10 cellular contexts compared by ENCODE assay signal in genomic region chr14:23025181-23025788, GRCh38. TPM values are rescaled to one million over a fixed set of nuclear protein-coding genes. Genes with fewer than 3 reads are reported as not detected.
A peak's percentile ranks its signal among the peaks of the same experiment; 100 is the strongest.
DNase-seq lines count a peak whose midpoint lies in the region; ATAC-seq and TF ChIP-seq lines count a peak whose summit lies in the region.
"Had no signal": no experiment of that assay in that cellular context is flagged by ENCODE, and none has a peak within 500 bp of the region (broad histone marks: within the 10 kb centered on the region; RNA-seq: fewer than 3 reads in every experiment).

No MANE protein-coding gene starts in this region.

- H3K9me3 Mint-ChIP-seq in Caco-2 (ENCODE audit: unreplicated experiment), result no peaks in the 10 kb centered on the region
- H3K9me3 Mint-ChIP-seq in activated CD4-positive, alpha-beta memory T cell treated with anti-CD3 and anti-CD28 coated beads for 36 hours, result no peaks in the 10 kb centered on the region

- peaks cover 16% of the 10 kb centered on the region for H3K79me2 ChIP-seq in HCT116 (ENCODE audit: insufficient read depth, low read length)

- H3K4me1 ChIP-seq in Caco-2 (peaks cover 16% of the 10 kb centered on the region), HCT116 (ENCODE audit: control insufficient read depth in 1 of 2, insufficient read depth in 2 of 2, low read length in 2 of 2) (peaks cover 6 to 16% of the 10 kb centered on the region in 2 experiments; a peak in 3 of 4 replicates)

- H3K4me3 ChIP-seq in Caco-2 (ENCODE audit: low read depth, low read length) (no peak overlapping the region), HCT116 (replicated peaks in 1 of 2; ENCODE audit: low read depth in 1 of 2, low read length in 2 of 2) (no peak overlapping the region)
- H3K4me3 ChIP-seq: body of pancreas had no signal

- TF ChIP-seq RAD21 in HCT116 (IDR thresholded peaks at IDR 0.05; ENCODE audit: low read depth), result no peak

- H3K4me1 Mint-ChIP-seq in Caco-2 (ENCODE audit: low read depth, unreplicated experiment), result peaks cover 14% of the 10 kb centered on the region
- H3K4me1 Mint-ChIP-seq in activated CD4-positive, alpha-beta memory T cell treated with anti-CD3 and anti-CD28 coated beads for 36 hours (ENCODE audit: low read depth), result peaks cover 47% of the 10 kb centered on the region

- TF ChIP-seq CTCF in Caco-2 (IDR thresholded peaks at IDR 0.05; ENCODE audit: insufficient read depth in 1 of 2, low read depth in 1 of 2, low read length in 1 of 2, severe bottlenecking in 1 of 2, unreplicated experiment in 1 of 2), result no peak
- no peak for TF ChIP-seq CTCF in HCT116 (IDR thresholded peaks at IDR 0.05 in 2 of 3, conservative IDR thresholded peaks at IDR 0.05 in 1 of 3; ENCODE audit: borderline replicate concordance in 1 of 3, insufficient read depth in 1 of 3, low read depth in 2 of 3, low read length in 2 of 3)

- H3K27me3 ChIP-seq in Caco-2 (replicated peaks; ENCODE audit: control insufficient read depth, insufficient read depth, low read length), result no peaks in the 10 kb centered on the region
- no peaks in the 10 kb centered on the region for H3K27me3 ChIP-seq in HCT116 (ENCODE audit: insufficient read depth, low read length)
- H3K27me3 ChIP-seq: body of pancreas had no signal

- BruUV-seq in Caco-2 (replicated peaks; lab: Mats Ljungman, UMichigan) (TSS peak; percentile 38), HCT116 (replicated peaks; lab: Mats Ljungman, UMichigan) (no TSS peak)

- H3K4me3 Mint-ChIP-seq in Caco-2 (ENCODE audit: unreplicated experiment), result peak overlapping the region; percentile 27
- H3K4me3 Mint-ChIP-seq in activated CD4-positive, alpha-beta memory T cell treated with anti-CD3 and anti-CD28 coated beads for 36 hours, result peak overlapping the region; percentile 9

- H3K27ac ChIP-seq in HCT116 (ENCODE audit: low read depth, low read length), result no peak overlapping the region
- H3K27ac ChIP-seq: body of pancreas had no signal

- CTCF ChIA-PET in Caco-2 (lab: Charles Lee), result no interaction called here
- CTCF ChIA-PET in HCT116 (lab: Charles Lee), result no interaction called here
- CTCF ChIA-PET in activated CD4-positive, alpha-beta memory T cell treated with anti-CD3 and anti-CD28 coated beads for 36 hours (lab: Charles Lee), result interaction anchor here (1.3 to 2.9 kb wide), 7 partner anchors 18 to 52 kb away, joined by 5 to 15 read pairs (median 7); partner anchors contain the start of genes AJUBA and CDH24

- RAD21 ChIA-PET in HCT116 (lab: Charles Lee; ENCODE audit: low non-redundant PET in 1 of 2, low total read pairs in 2 of 2, uncharacterized antibody in 2 of 2, unreplicated experiment in 2 of 2), result no interaction called here

- H3K9me3 ChIP-seq in Caco-2 (no peaks in the 10 kb centered on the region), HCT116 (ENCODE audit: control insufficient read depth in 1 of 2, insufficient read depth in 1 of 2, low read depth in 1 of 2, low read length in 2 of 2) (no peaks in the 10 kb centered on the region)
- H3K9me3 ChIP-seq: body of pancreas had no signal

- no peaks in the 10 kb centered on the region for H4K20me1 ChIP-seq in HCT116 (ENCODE audit: insufficient read depth)

- POLR2A ChIA-PET in Caco-2 (lab: Charles Lee) (no interaction called here), HCT116 (lab: Charles Lee) (no interaction called here)
- POLR2A ChIA-PET in activated CD4-positive, alpha-beta memory T cell treated with anti-CD3 and anti-CD28 coated beads for 36 hours (lab: Charles Lee), result interaction anchor here (1.0 to 1.4 kb wide), 2 partner anchors 14 to 18 kb away, joined by 3 to 6 read pairs; no protein-coding TSS in a partner anchor

- no peak for TF ChIP-seq POLR2A in HCT116 (IDR thresholded peaks at IDR 0.05; ENCODE audit: borderline replicate concordance, extremely low read depth, insufficient read depth, insufficient read length)

- intact Hi-C loops in Caco-2 (cut with micrococcal nuclease; ENCODE audit: unreplicated experiment), result no loop called here
- intact Hi-C loops in HCT116 (cut with micrococcal nuclease), result no loop called here
- intact Hi-C loops in activated CD4-positive, alpha-beta memory T cell treated with anti-CD3 and anti-CD28 coated beads for 36 hours (cut with micrococcal nuclease), result loop anchor here (2.0 kb wide), 1 partner anchor 14 kb away; the partner anchor contains the start of gene C14orf93

- no peaks in the 10 kb centered on the region for H3K36me3 ChIP-seq in Caco-2 (ENCODE audit: control insufficient read depth, insufficient read depth, low read length)
- peaks cover 13 to 24% of the 10 kb centered on the region in 2 experiments for H3K36me3 ChIP-seq in HCT116 (ENCODE audit: control insufficient read depth in 1 of 2, insufficient read depth in 2 of 2, low read length in 2 of 2)

- H3K4me2 ChIP-seq in HCT116 (ENCODE audit: low read length), result no peak overlapping the region; the same call in 1 of the 2 replicates

- DNase-seq in Caco-2 (peak; percentile 19 to 69), HCT116 (ENCODE audit: low read depth, low spot score) (no peak), mesenteric fat pad (ENCODE audit: low spot score) (peak; percentile 12), T1000 (lab: John Stamatoyannopoulos, UW) (no peak), globus pallidus (ENCODE audit: low spot score) (no peak)
- DNase-seq in activated CD4-positive, alpha-beta memory T cell treated with anti-CD3 and anti-CD28 coated beads for 36 hours, result peak; percentile 53
- DNase-seq: body of pancreas had no signal

- peak; percentile 40 for ATAC-seq in HCT116
- ATAC-seq in HG03442 (IDR thresholded peaks at IDR 0.05; ENCODE audit: unreplicated experiment), result no peak
- ATAC-seq: body of pancreas, esophagus mucosa had no signal

- peaks cover 53% of the 10 kb centered on the region for H3K36me3 Mint-ChIP-seq in Caco-2 (ENCODE audit: insufficient read depth, unreplicated experiment)
- peaks cover 54% of the 10 kb centered on the region for H3K36me3 Mint-ChIP-seq in activated CD4-positive, alpha-beta memory T cell treated with anti-CD3 and anti-CD28 coated beads for 36 hours

- no peak overlapping the region for H2AFZ ChIP-seq in HCT116 (ENCODE audit: low read depth, low read length, poor library complexity, severe bottlenecking)

- no peaks in the 10 kb centered on the region for H3K27me3 Mint-ChIP-seq in Caco-2 (ENCODE audit: insufficient read depth, unreplicated experiment)
- H3K27me3 Mint-ChIP-seq in activated CD4-positive, alpha-beta memory T cell treated with anti-CD3 and anti-CD28 coated beads for 36 hours, result no peaks in the 10 kb centered on the region

- no peaks in the 10 kb centered on the region for H3K9me2 ChIP-seq in HCT116 (ENCODE audit: insufficient read depth)

- peak overlapping the region; percentile 60 for H3K27ac Mint-ChIP-seq in Caco-2 (ENCODE audit: unreplicated experiment)
- peak overlapping the region; percentile 81 for H3K27ac Mint-ChIP-seq in activated CD4-positive, alpha-beta memory T cell treated with anti-CD3 and anti-CD28 coated beads for 36 hours

- H3K9ac ChIP-seq in HCT116 (ENCODE audit: low read length), result no peak overlapping the region

TF ChIP-seq in HCT116, 20 proteins besides CTCF, POLR2A, EP300 and RAD21 (continues in another document):
- TF ChIP-seq ZBTB33 (IDR thresholded peaks at IDR 0.05; ENCODE audit: extremely low read depth, insufficient replicate concordance, low read length) (no peak), CBX3 (IDR thresholded peaks at IDR 0.05; ENCODE audit: low read depth) (no peak), SIN3A (IDR thresholded peaks at IDR 0.05; ENCODE audit: low read depth) (no peak), SP1 (IDR thresholded peaks at IDR 0.05; ENCODE audit: low read depth) (no peak), ELF1 (IDR thresholded peaks at IDR 0.05; ENCODE audit: borderline replicate concordance, low read depth) (no peak), EZH2 (IDR thresholded peaks at IDR 0.05) (no peak), EGR1 (IDR thresholded peaks at IDR 0.05; ENCODE audit: low read depth) (no peak), ZNF274 (IDR thresholded peaks at IDR 0.05; ENCODE audit: low read depth, low read length) (no peak)

RNA-seq across cellular contexts. Expression of gene PSMB5, which starts 9.4 kb away (rescaled TPM):
- total RNA-seq in Caco-2 (2022) (172 and 189 TPM in 2 replicates), HCT116 (2021; ENCODE audit: unreplicated experiment) (212 TPM), mesenteric fat pad (113 TPM)
- polyA plus RNA-seq in HCT116 (2012), result 222 and 232 TPM in 2 replicates
- total RNA-seq in activated CD4-positive, alpha-beta memory T cell treated with anti-CD3 and anti-CD28 coated beads for 36 hours, result 100 to 1,000 TPM; 116 to 119 TPM

RNA-seq across cellular contexts. Expression of gene C14orf93, which starts 15.3 kb away (rescaled TPM):
- total RNA-seq in Caco-2 (2022) (7.2 and 7.8 TPM in 2 replicates), HCT116 (2021; ENCODE audit: unreplicated experiment) (13.7 TPM), mesenteric fat pad (4.9 TPM)
- polyA plus RNA-seq in HCT116 (2012), result 15.6 and 16.8 TPM in 2 replicates
- total RNA-seq in activated CD4-positive, alpha-beta memory T cell treated with anti-CD3 and anti-CD28 coated beads for 36 hours, result 10 to 100 TPM in 1 of 2 experiments, 1 to 10 TPM in 1; 7.5 to 10.8 TPM

RNA-seq across cellular contexts. Expression of gene PSMB11, which starts 16.7 kb away (rescaled TPM):
- total RNA-seq in Caco-2 (2022) (not detected in 2 replicates), HCT116 (2021; ENCODE audit: unreplicated experiment) (not detected), mesenteric fat pad (not detected)
- polyA plus RNA-seq in HCT116 (2012), result not detected in 2 replicates
- not detected for total RNA-seq in activated CD4-positive, alpha-beta memory T cell treated with anti-CD3 and anti-CD28 coated beads for 36 hours
- total RNA-seq: activated CD8-positive, alpha-beta memory T cell treated with anti-CD3 and anti-CD28 coated beads for 36 hours; body of pancreas; esophagus mucosa had no signal

RNA-seq across cellular contexts. Expression of gene CDH24, which starts 32.0 kb away (rescaled TPM):
- total RNA-seq in Caco-2 (2022), result 7.9 TPM in 2 replicates
- 19.3 TPM for total RNA-seq in HCT116 (2021; ENCODE audit: unreplicated experiment)
- 10.7 and 11.9 TPM in 2 replicates for polyA plus RNA-seq in HCT116 (2012)
- total RNA-seq in activated CD4-positive, alpha-beta memory T cell treated with anti-CD3 and anti-CD28 coated beads for 36 hours, result 1 to 10 TPM in 1 of 2 experiments, under 1 TPM in 1; 1.00 to 1.1 TPM
- total RNA-seq in mesenteric fat pad, result 2.4 TPM

RNA-seq across cellular contexts. Expression of gene AJUBA, which starts 42.9 kb away (rescaled TPM):
- total RNA-seq in Caco-2 (2022) (184 and 211 TPM in 2 replicates), HCT116 (2021; ENCODE audit: unreplicated experiment) (39.7 TPM), mesenteric fat pad (6.0 TPM)
- polyA plus RNA-seq in HCT116 (2012), result 25.0 and 33.9 TPM in 2 replicates
- 1 to 10 TPM; 1.5 to 1.7 TPM for total RNA-seq in activated CD4-positive, alpha-beta memory T cell treated with anti-CD3 and anti-CD28 coated beads for 36 hours

Comparison
In these comparisons a context has a peak if more than half of its experiments do, and no peak if none do; other contexts are left out.
1. DNase-seq: peak in Caco-2 (2 of 2), activated CD4-positive, alpha-beta memory T cell treated with anti-CD3 and anti-CD28 coated beads for 36 hours (single experiment) and mesenteric fat pad (single experiment); none in HCT116 (single experiment), T1000 (single experiment) and globus pallidus (single experiment).